29 cellular contexts compared by ENCODE assay signal in the genomic region with DNA sequence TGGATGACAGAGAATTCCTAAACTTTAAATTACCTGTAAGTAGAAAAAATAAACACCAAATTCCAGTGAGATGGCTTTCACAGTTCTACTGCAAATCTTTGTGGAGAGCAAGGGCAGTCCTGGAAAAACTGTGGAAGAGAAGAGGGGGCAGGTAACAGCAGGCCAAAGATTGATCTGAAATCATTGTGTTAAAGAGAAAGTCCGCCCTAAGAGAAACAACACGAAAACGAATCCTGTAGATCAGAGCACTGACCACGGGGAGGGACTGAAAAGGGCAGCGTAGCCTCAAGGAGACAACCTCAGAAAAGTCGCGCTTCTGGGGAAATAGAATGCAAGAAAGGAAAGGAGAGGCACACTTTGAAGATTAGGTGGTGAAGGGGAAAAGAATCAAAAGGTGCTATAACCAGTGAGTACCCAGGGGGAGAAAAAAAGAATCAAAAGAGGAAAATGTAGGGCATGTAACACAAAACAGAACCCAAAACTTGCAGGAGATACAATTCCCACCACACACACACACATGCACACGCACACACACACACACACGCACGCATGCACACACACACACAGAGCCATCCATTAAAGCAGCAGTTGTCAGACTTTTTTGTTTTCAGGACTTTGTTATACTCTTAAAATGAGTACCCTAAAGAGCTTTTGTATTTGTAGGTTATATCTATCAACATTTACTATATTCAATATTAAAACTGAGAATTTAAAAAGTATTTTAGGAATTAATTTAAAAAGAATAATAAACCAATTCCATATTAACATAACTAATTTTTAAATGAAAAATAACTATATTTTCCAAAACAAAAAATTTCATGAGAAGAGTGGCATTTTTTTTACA. TPM values are rescaled to one million over a fixed set of nuclear protein-coding genes. Genes with fewer than 3 reads are reported as not detected.
DNase-seq lines count a peak whose midpoint lies in the region; ATAC-seq, FAIRE-seq and TF ChIP-seq lines count a peak whose summit lies in the region.
"Had no signal": no experiment of that assay in that cellular context is flagged by ENCODE, and none has a peak within 500 bp of the region (broad histone marks: within the 10 kb centered on the region; RNA-seq: fewer than 3 reads in every experiment).

No MANE protein-coding gene starts in this region.

- peaks cover 23% of the 10 kb centered on the region for H3K4me1 Mint-ChIP-seq in endodermal cell
- H3K4me1 Mint-ChIP-seq in natural killer cell = peaks cover 0 to 5% of the 10 kb centered on the region in 2 donors
- H3K4me1 Mint-ChIP-seq: T-cell had no signal

- H3K27ac ChIP-seq in cardiac muscle cell = peak overlapping the region; percentile 14
- H3K27ac ChIP-seq in endodermal cell (ENCODE audit: low read depth, low read length) = no peak overlapping the region
- no peak overlapping the region for H3K27ac ChIP-seq in osteoblast (ENCODE audit: low read depth, low read length)
- H3K27ac ChIP-seq: BLaER1 treated with 17β-estradiol and CSF1 and Interleukin-3, amounts not matched to agents 10 nM and 100 nM; PC-9 had no signal

- no peak overlapping the region for H3K4me2 ChIP-seq in osteoblast (ENCODE audit: insufficient read depth, low read length)
- H3K4me2 ChIP-seq: BLaER1 treated with 17β-estradiol and CSF1 and Interleukin-3, amounts not matched to agents 10 nM and 100 nM; PC-9 had no signal

- ATAC-seq in Right ventricle myocardium inferior (no peak), natural killer cell (no peak), GM21717 (IDR thresholded peaks at IDR 0.05; ENCODE audit: unreplicated experiment) (no peak)
- ATAC-seq: T-cell had no signal

- H3K27me3 Mint-ChIP-seq in endodermal cell (ENCODE audit: insufficient read depth) (peaks cover 5% of the 10 kb centered on the region), natural killer cell (ENCODE audit: low read depth in 2 of 2) (peaks cover 15 to 38% of the 10 kb centered on the region in 2 donors)

- DNase-seq in cardiac muscle cell (ENCODE audit: low read depth in 1 of 2, low spot score in 1 of 2) (no peak), Right ventricle myocardium inferior (ENCODE audit: missing footprints) (no peak), RCC 7860 (ENCODE audit: low spot score) (no peak), endodermal cell (no peak), osteoblast (ENCODE audit: insufficient read length, low spot score, missing footprints) (no peak), natural killer cell (no peak), T1000 (lab: John Stamatoyannopoulos, UW) (no peak)
- DNase-seq: Caco-2; CD4-positive, alpha-beta memory T cell; DMS79 treated with DMSO at 0.1 percent for 48 hours; GOT3; KBM-7; MV-4-11; NCI-H1105; NCI-H1436 treated with DMSO at 0.1 percent for 48 hours; NCI-H1930; NCI-H446 treated with DMSO at 0.1 percent for 48 hours; NCI-H526 treated with DMSO at 0.1 percent for 48 hours; SHP77; T-cell had no signal

- intact Hi-C loops in Right ventricle myocardium inferior (cut with DNase I) (no loop called here), natural killer cell (cut with micrococcal nuclease) (no loop called here)

- H3K27me3 ChIP-seq in cardiac muscle cell (no peaks in the 10 kb centered on the region), endodermal cell (ENCODE audit: control insufficient read depth, insufficient read depth, low read length, poor library complexity, severe bottlenecking) (no peaks in the 10 kb centered on the region), osteoblast (ENCODE audit: insufficient read depth, low read length) (no peaks in the 10 kb centered on the region)
- H3K27me3 ChIP-seq: BLaER1 treated with 17β-estradiol and CSF1 and Interleukin-3, amounts not matched to agents 10 nM and 100 nM had no signal

- H2AFZ ChIP-seq in osteoblast (ENCODE audit: low read length) = peak overlapping the region; percentile 50
- H2AFZ ChIP-seq: PC-9 had no signal

- H3K9ac ChIP-seq in endodermal cell (ENCODE audit: extremely low read depth, low read length, poor library complexity, severe bottlenecking) = no peak overlapping the region
- H3K9ac ChIP-seq: BLaER1 treated with 17β-estradiol and CSF1 and Interleukin-3, amounts not matched to agents 10 nM and 100 nM had no signal

- no peak overlapping the region for H3K4me3 ChIP-seq in cardiac muscle cell
- no peak overlapping the region for H3K4me3 ChIP-seq in endodermal cell (ENCODE audit: low read length)
- H3K4me3 ChIP-seq in osteoblast (ENCODE audit: insufficient read depth, low read length) = no peak overlapping the region
- H3K4me3 ChIP-seq: BLaER1 treated with 17β-estradiol and CSF1 and Interleukin-3, amounts not matched to agents 10 nM and 100 nM; PC-9 had no signal

- H3K36me3 ChIP-seq in cardiac muscle cell (no peaks in the 10 kb centered on the region), endodermal cell (ENCODE audit: control insufficient read depth, insufficient read depth, low read length) (no peaks in the 10 kb centered on the region), osteoblast (ENCODE audit: insufficient read depth, low read length) (no peaks in the 10 kb centered on the region)
- H3K36me3 ChIP-seq: BLaER1 treated with 17β-estradiol and CSF1 and Interleukin-3, amounts not matched to agents 10 nM and 100 nM had no signal

- H3K27ac Mint-ChIP-seq in endodermal cell (peak overlapping the region; percentile 5), natural killer cell (no peak overlapping the region)
- H3K27ac Mint-ChIP-seq: CD4-positive, alpha-beta memory T cell; T-cell had no signal

- H3K79me2 ChIP-seq in osteoblast (ENCODE audit: insufficient read depth, low read length) = no peaks in the 10 kb centered on the region

- H3K9me3 Mint-ChIP-seq in endodermal cell (peaks cover 3% of the 10 kb centered on the region), natural killer cell (no peaks in the 10 kb centered on the region)
- H3K9me3 Mint-ChIP-seq: CD4-positive, alpha-beta memory T cell; T-cell had no signal

- H3K9me3 ChIP-seq in cardiac muscle cell (ENCODE audit: low read depth) (no peaks in the 10 kb centered on the region), endodermal cell (ENCODE audit: control insufficient read depth, low read length) (peaks cover 7% of the 10 kb centered on the region), osteoblast (ENCODE audit: low read depth, low read length) (no peaks in the 10 kb centered on the region)
- H3K9me3 ChIP-seq: Caco-2 had no signal

- no peak for TF ChIP-seq CTCF in cardiac muscle cell (IDR thresholded peaks at IDR 0.05; ENCODE audit: low read depth, low read length)
- TF ChIP-seq CTCF in endodermal cell (conservative IDR thresholded peaks at IDR 0.05) = no peak
- TF ChIP-seq CTCF in osteoblast (IDR thresholded peaks at IDR 0.05; ENCODE audit: extremely low read depth, low read depth, low read length) = no peak
- no peak for TF ChIP-seq CTCF in natural killer cell (IDR thresholded peaks at IDR 0.05)

- no peak overlapping the region for H3K4me3 Mint-ChIP-seq in endodermal cell
- no peak overlapping the region for H3K4me3 Mint-ChIP-seq in natural killer cell
- H3K4me3 Mint-ChIP-seq: CD4-positive, alpha-beta memory T cell; T-cell had no signal

- H3K36me3 Mint-ChIP-seq in endodermal cell (ENCODE audit: low read depth) (no peaks in the 10 kb centered on the region), natural killer cell (no peaks in the 10 kb centered on the region)
- H3K36me3 Mint-ChIP-seq: CD4-positive, alpha-beta memory T cell; T-cell had no signal

- peaks cover 32% of the 10 kb centered on the region for H3K4me1 ChIP-seq in cardiac muscle cell (ENCODE audit: low read depth)
- H3K4me1 ChIP-seq in endodermal cell (ENCODE audit: control insufficient read depth, insufficient read depth, low read length) = peaks cover 3% of the 10 kb centered on the region
- H3K4me1 ChIP-seq in osteoblast (ENCODE audit: insufficient read depth, low read length) = peaks cover 4% of the 10 kb centered on the region
- H3K4me1 ChIP-seq: BLaER1 treated with 17β-estradiol and CSF1 and Interleukin-3, amounts not matched to agents 10 nM and 100 nM; Caco-2 had no signal

- FAIRE-seq in RCC 7860 (lab: Jason Lieb, UNC) = peak; percentile 12
- FAIRE-seq: HTR-8/SVneo had no signal

- WGBS in endodermal cell (ENCODE audit: insufficient coverage in 1 of 2, insufficient read length in 1 of 2), 2 experiments = 82 to 84% methylated on average over 7 to 10 of the region's 10 CpGs

- no peaks in the 10 kb centered on the region for H4K20me1 ChIP-seq in osteoblast (ENCODE audit: insufficient read depth, low read length)
- H4K20me1 ChIP-seq: BLaER1 treated with 17β-estradiol and CSF1 and Interleukin-3, amounts not matched to agents 10 nM and 100 nM had no signal

RNA-seq across cellular contexts. Expression of a gene that starts 28.0 kb away (rescaled TPM):
- total RNA-seq in cardiac muscle cell (not detected in 2 replicates), Right ventricle myocardium inferior (not detected), endodermal cell (not detected), osteoblast (0.36 and 0.59 TPM in 2 replicates), natural killer cell (not detected)
- not detected in 2 replicates for polyA plus RNA-seq in cardiac muscle cell
- polyA plus RNA-seq in endodermal cell (2013, experiment 1 of 2) = not detected
- polyA plus RNA-seq in endodermal cell (2013, experiment 2 of 2) = not detected
- total RNA-seq: A172; Caco-2; CD4-positive, alpha-beta memory T cell; MCF 10A; PC-9; SK-MEL-5; T-cell had no signal
- polyA plus RNA-seq: CD4-positive, alpha-beta memory T cell had no signal

RNA-seq across cellular contexts. Expression of a gene that starts 50.8 kb away (rescaled TPM):
- total RNA-seq in cardiac muscle cell = not detected in 2 replicates
- not detected in 2 replicates for polyA plus RNA-seq in cardiac muscle cell
- total RNA-seq in Right ventricle myocardium inferior = not detected
- not detected for total RNA-seq in endodermal cell
- not detected for polyA plus RNA-seq in endodermal cell (2013, experiment 1 of 2)
- polyA plus RNA-seq in endodermal cell (2013, experiment 2 of 2) = not detected
- not detected in 2 replicates for total RNA-seq in osteoblast
- total RNA-seq in natural killer cell = not detected
- total RNA-seq: A172; Caco-2; CD4-positive, alpha-beta memory T cell; LHCN-M2; MCF 10A; PC-9; SK-MEL-5; T-cell had no signal
- polyA plus RNA-seq: AG04450; CD4-positive, alpha-beta memory T cell had no signal

RNA-seq across cellular contexts. Expression of a gene that starts 59.4 kb away (rescaled TPM):
- 4.9 and 6.0 TPM in 2 replicates for total RNA-seq in cardiac muscle cell
- 12.1 and 13.2 TPM in 2 replicates for polyA plus RNA-seq in cardiac muscle cell
- 1.5 TPM for total RNA-seq in Right ventricle myocardium inferior
- 10 to 100 TPM in 1 of 2 donors, 1 to 10 TPM in 1; 5.7 to 11.4 TPM for total RNA-seq in endodermal cell
- polyA plus RNA-seq in endodermal cell (2013, experiment 1 of 2) = 24.7 TPM
- 15.9 TPM for polyA plus RNA-seq in endodermal cell (2013, experiment 2 of 2)
- total RNA-seq in osteoblast = 18.5 and 19.4 TPM in 2 replicates
- total RNA-seq in natural killer cell = under 1 TPM in 2 of 3 donors, not detected in 1; 0.29 to 0.55 TPM
- polyA plus RNA-seq: CD4-positive, alpha-beta memory T cell had no signal
